Comparison of ENCODE assay signal across 10 cellular contexts in genomic region chr6:34810936-34811632, GRCh38. TPM values are rescaled to one million over a fixed set of nuclear protein-coding genes. Genes with fewer than 3 reads are reported as not detected.
DNase-seq lines count a peak whose midpoint lies in the region; ATAC-seq and TF ChIP-seq lines count a peak whose summit lies in the region.
"Had no signal": no experiment of that assay in that cellular context is flagged by ENCODE, and none has a peak within 500 bp of the region (broad histone marks: within the 10 kb centered on the region; RNA-seq: fewer than 3 reads in every experiment).

No MANE protein-coding gene starts in this region.

- ATAC-seq in left ventricle myocardium superior (peak; percentile 41), Right ventricle myocardium superior (ENCODE audit: poor library complexity) (no peak), HG02973 (IDR thresholded peaks at IDR 0.05; ENCODE audit: unreplicated experiment) (peak; percentile 81)

- no peak overlapping the region for H3K4me3 ChIP-seq in stomach
- H3K4me3 ChIP-seq: BLaER1 treated with 17β-estradiol and CSF1 and Interleukin-3, amounts not matched to agents 10 nM and 100 nM had no signal

- no peak for TF ChIP-seq CTCF in stomach (IDR thresholded peaks at IDR 0.05)

- H3K36me3 Mint-ChIP-seq in activated T-cell treated with anti-CD3 and anti-CD28 coated beads, Interleukin-2, amount 50 U/mL, for 24 hours (ENCODE audit: low read depth), result peaks cover 2% of the 10 kb centered on the region
- H3K36me3 Mint-ChIP-seq in immature natural killer cell, result no peaks in the 10 kb centered on the region

- no peaks in the 10 kb centered on the region for H3K27me3 ChIP-seq in stomach
- H3K27me3 ChIP-seq: BLaER1 treated with 17β-estradiol and CSF1 and Interleukin-3, amounts not matched to agents 10 nM and 100 nM had no signal

- no peak for TF ChIP-seq POLR2A in stomach (IDR thresholded peaks at IDR 0.05)

- no peak overlapping the region for H3K27ac Mint-ChIP-seq in activated T-cell treated with anti-CD3 and anti-CD28 coated beads, Interleukin-2, amount 50 U/mL, for 24 hours
- H3K27ac Mint-ChIP-seq in immature natural killer cell, result no peak overlapping the region

- H3K9me3 Mint-ChIP-seq in activated T-cell treated with anti-CD3 and anti-CD28 coated beads, Interleukin-2, amount 50 U/mL, for 24 hours, result no peaks in the 10 kb centered on the region
- H3K9me3 Mint-ChIP-seq in immature natural killer cell, result no peaks in the 10 kb centered on the region

- intact Hi-C loops in left ventricle myocardium superior (cut with micrococcal nuclease), result no loop called here
- intact Hi-C loops in Right ventricle myocardium superior (cut with DNase I), result no loop called here
- intact Hi-C loops in stomach (cut with DNase I; ENCODE audit: low total_unique reads), result no loop called here

- no peaks in the 10 kb centered on the region for H3K27me3 Mint-ChIP-seq in activated T-cell treated with anti-CD3 and anti-CD28 coated beads, Interleukin-2, amount 50 U/mL, for 24 hours
- peaks cover 0 to 2% (median 0%) of the 10 kb centered on the region in 3 donors for H3K27me3 Mint-ChIP-seq in immature natural killer cell (ENCODE audit: low read depth in 3 of 3)

- no peaks in the 10 kb centered on the region for H3K36me3 ChIP-seq in stomach

- no peak overlapping the region for H3K27ac ChIP-seq in stomach
- H3K27ac ChIP-seq: BLaER1 treated with 17β-estradiol and CSF1 and Interleukin-3, amounts not matched to agents 10 nM and 100 nM had no signal

- WGBS in stomach, 5 donors, result 25 to 37% (median 29%) methylated on average over 5 of the region's 5 CpGs

- peaks cover 0 to 39% (median 15%) of the 10 kb centered on the region in 4 donors for H3K4me1 ChIP-seq in stomach

- H3K4me1 Mint-ChIP-seq in activated T-cell treated with anti-CD3 and anti-CD28 coated beads, Interleukin-2, amount 50 U/mL, for 24 hours (ENCODE audit: low read depth), result peaks cover 23% of the 10 kb centered on the region
- H3K4me1 Mint-ChIP-seq in immature natural killer cell, result peaks cover 4 to 15% of the 10 kb centered on the region in 2 donors

- H3K4me3 Mint-ChIP-seq in activated T-cell treated with anti-CD3 and anti-CD28 coated beads, Interleukin-2, amount 50 U/mL, for 24 hours, result no peak overlapping the region
- no peak overlapping the region for H3K4me3 Mint-ChIP-seq in immature natural killer cell

- DNase-seq in left ventricle myocardium superior (no peak), Right ventricle myocardium superior (no peak), stomach (peak; percentile 38), GDM1 (lab: John Stamatoyannopoulos, UW) (no peak), immature natural killer cell (no peak)
- peak; percentile 32 for DNase-seq in activated T-cell treated with anti-CD3 and anti-CD28 coated beads, Interleukin-2, amount 50 U/mL, for 24 hours
- no peak for DNase-seq in effector CD4-positive, alpha-beta T cell
- DNase-seq: amniotic stem cell had no signal

- no peaks in the 10 kb centered on the region for H3K9me3 ChIP-seq in stomach
- H3K9me3 ChIP-seq: BLaER1 treated with 17β-estradiol and CSF1 and Interleukin-3, amounts not matched to agents 10 nM and 100 nM had no signal

- TF ChIP-seq EP300 in stomach (IDR thresholded peaks at IDR 0.05), result no peak

RNA-seq across cellular contexts. Expression of gene BLTP3A, which starts 19.2 kb away (rescaled TPM):
- 19.6 TPM for total RNA-seq in left ventricle myocardium superior
- 17.2 TPM for total RNA-seq in Right ventricle myocardium superior
- total RNA-seq in stomach, result 10 to 100 TPM in 4 of 5 donors, 1 to 10 TPM in 1; 5.5 to 17.5 (median 12.9) TPM
- 1 to 10 TPM; 2.0 to 2.6 (median 2.2) TPM for polyA plus RNA-seq in stomach
- 1 to 10 TPM in 2 of 3 donors, under 1 TPM in 1; 0.83 to 2.8 (median 2.0) TPM for polyA plus RNA-seq in immature natural killer cell

RNA-seq across cellular contexts. Expression of gene SNRPC, which starts 53.8 kb away (rescaled TPM):
- total RNA-seq in left ventricle myocardium superior, result 173 TPM
- total RNA-seq in Right ventricle myocardium superior, result 164 TPM
- total RNA-seq in stomach, result 10 to 100 TPM in 4 of 5 donors, 1 to 10 TPM in 1; 7.1 to 34.0 (median 21.7) TPM
- 100 to 1,000 TPM; 121 to 154 (median 145) TPM for polyA plus RNA-seq in stomach
- 100 to 1,000 TPM; 266 to 481 (median 325) TPM for polyA plus RNA-seq in immature natural killer cell

Comparison
In these comparisons a context has a peak if more than half of its experiments do, and no peak if none do; other contexts are left out.
1. DNase-seq: peak in activated T-cell treated with anti-CD3 and anti-CD28 coated beads, Interleukin-2, amount 50 U/mL, for 24 hours (single experiment) and stomach (single experiment); none in left ventricle myocardium superior (single experiment), Right ventricle myocardium superior (single experiment), effector CD4-positive, alpha-beta T cell (single experiment), GDM1 (single experiment) and immature natural killer cell (0 of 3).